Comparison of ENCODE assay signal across 8 cellular contexts in genomic region chr1:226061793-226062557, GRCh38. TPM values are rescaled to one million over a fixed set of nuclear protein-coding genes. Genes with fewer than 3 reads are reported as not detected.
DNase-seq lines count a peak whose midpoint lies in the region; ATAC-seq and TF ChIP-seq lines count a peak whose summit lies in the region.

No MANE protein-coding gene starts in this region.

- H2BK120ac ChIP-seq in H9 (ENCODE audit: low read depth, low read length, poor library complexity, severe bottlenecking): no peak overlapping the region

- H3K56ac ChIP-seq in H9 (ENCODE audit: insufficient read length, low read depth, low read length): no peak overlapping the region

- peak overlapping the region; percentile 96 to 98 (median 98) for H3K27ac Mint-ChIP-seq in H9

- H2AFZ ChIP-seq in H9 (ENCODE audit: low read length): no peak overlapping the region

- H3K4me3 ChIP-seq in SJCRH30: peak overlapping the region; percentile 96
- peak overlapping the region; percentile 58 for H3K4me3 ChIP-seq in astrocyte of the cerebellum (ENCODE audit: low read depth, low read length)
- peak overlapping the region; percentile 95 for H3K4me3 ChIP-seq in psoas muscle

- H3K23me2 ChIP-seq in H9 (ENCODE audit: insufficient read length, low read depth, low read length, poor library complexity, severe bottlenecking): peaks cover 13% of the 10 kb centered on the region

- no peaks in the 10 kb centered on the region; the same call in 1 of the 2 replicates for H3K27me3 Mint-ChIP-seq in H9 (ENCODE audit: low read depth)

- H2BK12ac ChIP-seq in H9 (ENCODE audit: insufficient read length, low read depth, low read length): no peak overlapping the region

- no peak overlapping the region for H3T11ph ChIP-seq in H9 (ENCODE audit: low read length)

- no peaks in the 10 kb centered on the region for H4K20me1 ChIP-seq in H9 (ENCODE audit: control insufficient read depth, insufficient read depth, insufficient read length)

- H2BK15ac ChIP-seq in H9 (ENCODE audit: low read depth, low read length): no peak overlapping the region

- no peak overlapping the region; the same call in 1 of the 2 replicates for H3K4ac ChIP-seq in H9 (ENCODE audit: low read depth, low read length)

- ATAC-seq in psoas muscle: peak; percentile 71 to 78 (median 75)

- no peak overlapping the region for H3K23ac ChIP-seq in H9 (ENCODE audit: insufficient read length, low read depth, low read length)

- peak overlapping the region; percentile 89 for H3K4me2 ChIP-seq in H9 (ENCODE audit: insufficient read depth, insufficient read length, low read length)

- no peak overlapping the region for H2AK5ac ChIP-seq in H9 (ENCODE audit: insufficient read length, low read length)

- peaks cover 33% of the 10 kb centered on the region for H3K79me2 ChIP-seq in H9 (ENCODE audit: insufficient read depth, low read length)

- H3K36me3 ChIP-seq in SJCRH30 (peaks cover 25% of the 10 kb centered on the region), psoas muscle (ENCODE audit: insufficient read depth in 1 of 2, low read depth in 1 of 2) (peaks cover 0 to 30% of the 10 kb centered on the region in 2 donors)

- peak overlapping the region; percentile 94 for H3K18ac ChIP-seq in H9 (ENCODE audit: insufficient read length, low read depth, low read length)

- peaks cover 36 to 61% (median 51%) of the 10 kb centered on the region in 3 experiments for H3K36me3 Mint-ChIP-seq in H9 (ENCODE audit: insufficient read depth in 1 of 3, low read depth in 3 of 3)

- peak overlapping the region; percentile 31 for H3K27ac ChIP-seq in H9 (ENCODE audit: insufficient read length, low read depth, low read length)
- H3K27ac ChIP-seq in SJCRH30: peak overlapping the region; percentile 98
- H3K27ac ChIP-seq in psoas muscle: peak overlapping the region; percentile 99

- H2BK20ac ChIP-seq in H9 (ENCODE audit: low read depth, low read length, poor library complexity, severe bottlenecking): no peak overlapping the region

- no peaks in the 10 kb centered on the region for H3K4me1 ChIP-seq in H9 (ENCODE audit: insufficient read depth, low read length)
- H3K4me1 ChIP-seq in SJCRH30: peaks cover 9% of the 10 kb centered on the region
- H3K4me1 ChIP-seq in psoas muscle: peaks cover 34% of the 10 kb centered on the region

- DNase-seq in NCI-H1436 (lab: John Stamatoyannopoulos, UW) (peak; percentile 84), NCI-H1436 treated with DMSO at 0.1 percent for 48 hours (lab: John Stamatoyannopoulos, UW) (no peak), H9 (peak; percentile 78), Kasumi-1 (lab: John Stamatoyannopoulos, UW) (peak; percentile 49 to 63), SJCRH30 (peak; percentile 90 to 91), astrocyte of the cerebellum (ENCODE audit: low read depth) (no peak), hippocampal formation (lab: John Stamatoyannopoulos, UW) (peak; percentile 85 to 88), psoas muscle (peak; percentile 85 to 89)

- intact Hi-C loops in psoas muscle (cut with DNase I): loop anchor here (2.0 to 5.0 kb wide), 2 partner anchors 60 to 63 kb away; partner anchors contain the start of gene SDE2 (in 1 of the 2)

- peaks cover 2% of the 10 kb centered on the region for H3K79me1 ChIP-seq in H9 (ENCODE audit: insufficient read depth, low read depth, low read length, poor library complexity, severe bottlenecking)

- no peak overlapping the region for H4K91ac ChIP-seq in H9 (ENCODE audit: insufficient read length, low read depth, low read length)

- no CpG with 5 or more reads among the region's 102 CpGs for WGBS in H9 (ENCODE audit: extremely low coverage, insufficient read length, low lambda C conversion rate)
- 0% methylated on average over 50 to 102 of the region's 102 CpGs for WGBS in psoas muscle, 3 donors

- H3K4me1 Mint-ChIP-seq in H9: peaks cover 28 to 30% of the 10 kb centered on the region in 2 experiments

- H4K8ac ChIP-seq in H9 (replicated peaks; ENCODE audit: insufficient read length, low read depth, low read length): no peak overlapping the region

- no peak for TF ChIP-seq CTCF in H9 (conservative IDR thresholded peaks at IDR 0.05)
- no peak for TF ChIP-seq CTCF in astrocyte of the cerebellum (IDR thresholded peaks at IDR 0.05; ENCODE audit: low read depth, low read length, missing control alignments)
- no peak for TF ChIP-seq CTCF in psoas muscle (IDR thresholded peaks at IDR 0.05)

- no peaks in the 10 kb centered on the region for H3K9me3 ChIP-seq in H9 (ENCODE audit: control insufficient read depth, low read depth, low read length)
- no peaks in the 10 kb centered on the region for H3K9me3 ChIP-seq in SJCRH30 (replicated peaks)
- no peaks in the 10 kb centered on the region for H3K9me3 ChIP-seq in psoas muscle

- H3K27me3 ChIP-seq in H9 (ENCODE audit: insufficient read depth, low read length) (no peaks in the 10 kb centered on the region), SJCRH30 (no peaks in the 10 kb centered on the region), psoas muscle (ENCODE audit: insufficient read depth in 3 of 3, low read length in 2 of 3) (no peaks in the 10 kb centered on the region)

- peaks cover 0 to 7% of the 10 kb centered on the region in 2 experiments; a peak in 2 of 5 replicates for H3K9me3 Mint-ChIP-seq in H9

- peak overlapping the region; percentile 23 for H2BK5ac ChIP-seq in H9 (ENCODE audit: insufficient read length, low read length)

- H3K14ac ChIP-seq in H9 (ENCODE audit: insufficient read depth, low read length): peak overlapping the region; percentile 95; the same call in 1 of the 2 replicates

- H4K5ac ChIP-seq in H9 (ENCODE audit: insufficient read length, low read depth, low read length): no peak overlapping the region

- H3K9ac ChIP-seq in H9 (ENCODE audit: extremely low read depth, insufficient read length, low read length): peak overlapping the region; percentile 85

- H3K4me3 Mint-ChIP-seq in H9: peak overlapping the region; percentile 90 to 100

- in situ Hi-C loops in astrocyte of the cerebellum (cut with HindIII; ENCODE audit: low sequenced_read_pairs): no loop called here

RNA-seq across cellular contexts. Expression of gene H3-3A, which starts 0.5 kb away (rescaled TPM):
- 1,129 and 1,182 TPM in 2 replicates for total RNA-seq in H9 (2021)
- total RNA-seq in SJCRH30 (2014; rRNA removed; shearing (Covaris generic)): 923 and 957 TPM in 2 replicates
- total RNA-seq in psoas muscle: 100 to 1,000 TPM; 187 to 284 (median 210) TPM
- 100 to 1,000 TPM; 210 to 222 (median 210) TPM for polyA plus RNA-seq in psoas muscle

Comparison
In these comparisons a context has a peak if more than half of its experiments do, and no peak if none do; other contexts are left out.
1. DNase-seq: peak in NCI-H1436 (single experiment), H9 (single experiment), Kasumi-1 (2 of 2), SJCRH30 (2 of 2), hippocampal formation (2 of 2) and psoas muscle (2 of 2); none in NCI-H1436 treated with DMSO at 0.1 percent for 48 hours (single experiment) and astrocyte of the cerebellum (single experiment).
2. H3K27ac ChIP-seq: peak in every context shown above with its lines; median percentile 99 in psoas muscle; 98 in SJCRH30; 31 in H9.
3. Peak in every context shown above with its lines, with median percentiles within 50 percentile points of each other: H3K4me3 ChIP-seq.